Comparison of ENCODE assay signal across 31 cellular contexts in the genomic region with DNA sequence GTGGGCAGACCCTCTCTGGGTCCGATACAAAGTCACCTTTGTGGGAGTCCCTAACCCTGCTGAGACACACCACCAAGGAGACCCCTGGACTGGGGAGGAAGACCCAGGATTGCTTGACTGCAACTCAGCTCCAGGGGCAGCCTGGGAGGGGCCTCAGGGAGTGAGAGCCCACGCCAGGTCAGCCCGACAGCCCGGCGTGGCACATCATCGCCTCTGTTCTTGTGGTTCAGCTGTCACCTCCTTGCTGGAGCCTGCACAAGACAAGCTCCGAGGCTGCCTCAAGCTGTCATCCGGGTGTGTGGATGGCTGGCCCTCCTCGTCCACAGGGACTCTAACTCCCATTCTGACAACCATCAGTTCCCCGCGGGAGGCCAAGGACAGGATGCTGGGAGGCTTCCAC.
"Had no signal": no experiment of that assay in that cellular context is flagged by ENCODE, and none has a peak within 500 bp of the region (broad histone marks: within the 10 kb centered on the region; RNA-seq: fewer than 3 reads in every experiment).

No MANE protein-coding gene starts in this region.

- H3K27ac ChIP-seq: Peyer's patch, VCaP had no signal

- H3K27me3 Mint-ChIP-seq: activated CD4-positive, alpha-beta memory T cell treated with anti-CD3 and anti-CD28 coated beads, Interleukin-2, amount 10 ng/mL, durations not matched to agents 7 days and 5 days; activated naive CD4-positive, alpha-beta T cell treated with anti-CD3 and anti-CD28 coated beads, Interleukin-2, amount 50 U/mL, for 24 hours; brain had no signal

- FAIRE-seq: bronchial epithelial cell had no signal

- H3K4me1 Mint-ChIP-seq: activated CD4-positive, alpha-beta memory T cell treated with anti-CD3 and anti-CD28 coated beads, Interleukin-2, amount 10 ng/mL, durations not matched to agents 7 days and 5 days; activated naive CD4-positive, alpha-beta T cell treated with anti-CD3 and anti-CD28 coated beads, Interleukin-2, amount 50 U/mL, for 24 hours; IgD-negative memory B cell had no signal

- H3K4me3 Mint-ChIP-seq: activated CD4-positive, alpha-beta memory T cell treated with anti-CD3 and anti-CD28 coated beads, Interleukin-2, amount 10 ng/mL, durations not matched to agents 7 days and 5 days; activated naive CD4-positive, alpha-beta T cell treated with anti-CD3 and anti-CD28 coated beads, Interleukin-2, amount 50 U/mL, for 24 hours; activated T-cell treated with anti-CD3 and anti-CD28 coated beads, Interleukin-2, amount 50 U/mL, for 72 hours; brain; IgD-negative memory B cell had no signal

- H3K27ac Mint-ChIP-seq: activated CD4-positive, alpha-beta memory T cell treated with anti-CD3 and anti-CD28 coated beads, Interleukin-2, amount 10 ng/mL, durations not matched to agents 7 days and 5 days; activated naive CD4-positive, alpha-beta T cell treated with anti-CD3 and anti-CD28 coated beads, Interleukin-2, amount 50 U/mL, for 24 hours; activated T-cell treated with anti-CD3 and anti-CD28 coated beads, Interleukin-2, amount 50 U/mL, for 72 hours; activated T-helper 2 cell treated with anti-CD3 and anti-CD28 coated beads, Interferon-gamma antibody, Interleukin-2, Interleukin-4, amounts not matched to agents 10 μg/mL and 5 μg/mL and 100 μg/mL, durations not matched to agents 14 hours and 24 hours and 36 hours; IgD-negative memory B cell had no signal

- DNase-seq: activated CD4-positive, alpha-beta memory T cell treated with anti-CD3 and anti-CD28 coated beads, Interleukin-2, amount 10 ng/mL, durations not matched to agents 7 days and 5 days; activated CD4-positive, alpha-beta T cell treated with anti-CD3 and anti-CD28 coated beads for 1 hour; activated CD4-positive, alpha-beta T cell treated with anti-CD3 and anti-CD28 coated beads for 48 hours; activated CD4-positive, CD25-positive, alpha-beta regulatory T cell; activated gamma-delta T cell; activated naive CD4-positive, alpha-beta T cell treated with Interleukin-2 at 50 U/mL for 16 hours; activated T-cell treated with anti-CD3 and anti-CD28 coated beads, Interleukin-2, amount 50 U/mL, for 1 hour; activated T-cell treated with anti-CD3 and anti-CD28 coated beads, Interleukin-2, amount 50 U/mL, for 72 hours; anterior cingulate cortex; Karpas-422; KBM-7; NCI-H1105; NCI-H1436; NCI-H1694; NCI-H1930; NCI-H345; NCI-H524 treated with DMSO at 0.1 percent for 48 hours; NK-92 treated with Interleukin-12 subunit alpha and Interleukin-12 subunit beta, amount 100 ng/mL, for 24 hours; PC-3; RPMI8226; SW 1271; T-helper 1 cell; T-helper 2 cell; T-helper 9 cell had no signal

- ATAC-seq: activated T-cell treated with anti-CD3 and anti-CD28 coated beads, Interleukin-2, amount 50 U/mL, for 72 hours; PC-3 had no signal

- H3K4me3 ChIP-seq: Peyer's patch had no signal

- H3K4me1 ChIP-seq: Peyer's patch had no signal

- H3K27me3 ChIP-seq: Peyer's patch had no signal

- H3K9me3 Mint-ChIP-seq: activated CD4-positive, alpha-beta memory T cell treated with anti-CD3 and anti-CD28 coated beads, Interleukin-2, amount 10 ng/mL, durations not matched to agents 7 days and 5 days; activated naive CD4-positive, alpha-beta T cell treated with anti-CD3 and anti-CD28 coated beads, Interleukin-2, amount 50 U/mL, for 24 hours; activated T-cell treated with anti-CD3 and anti-CD28 coated beads, Interleukin-2, amount 50 U/mL, for 72 hours; activated T-helper 2 cell treated with anti-CD3 and anti-CD28 coated beads, Interferon-gamma antibody, Interleukin-2, Interleukin-4, amounts not matched to agents 10 μg/mL and 5 μg/mL and 100 μg/mL, durations not matched to agents 14 hours and 24 hours and 36 hours; brain; IgD-negative memory B cell had no signal

- H3K36me3 Mint-ChIP-seq: activated naive CD4-positive, alpha-beta T cell treated with anti-CD3 and anti-CD28 coated beads, Interleukin-2, amount 50 U/mL, for 24 hours; brain; IgD-negative memory B cell had no signal

- H3K36me3 ChIP-seq: Peyer's patch had no signal

- H3K9me3 ChIP-seq: Peyer's patch had no signal
